11 cellular contexts compared by ENCODE assay signal in genomic region chr2:43032248-43032893, GRCh38.
DNase-seq lines count a peak whose midpoint lies in the region; ATAC-seq and TF ChIP-seq lines count a peak whose summit lies in the region.
"Had no signal": no experiment of that assay in that cellular context is flagged by ENCODE, and none has a peak within 500 bp of the region (broad histone marks: within the 10 kb centered on the region; RNA-seq: fewer than 3 reads in every experiment).

No MANE protein-coding gene starts in this region.

- no peak for ATAC-seq in activated naive CD8-positive, alpha-beta T cell treated with anti-CD3 and anti-CD28 coated beads, Interleukin-2, amount 10 ng/mL, durations not matched to agents 7 days and 5 days (ENCODE audit: low read depth)
- ATAC-seq in activated naive CD8-positive, alpha-beta T cell treated with anti-CD3 and anti-CD28 coated beads, Interleukin-2, amount 50 U/mL, for 24 hours, result no peak
- ATAC-seq in gastroesophageal sphincter (peak; percentile 84), HG03280 (IDR thresholded peaks at IDR 0.05; ENCODE audit: unreplicated experiment) (no peak)

- no peaks in the 10 kb centered on the region for H3K9me2 ChIP-seq in SK-N-SH

- no peak for TF ChIP-seq POLR2A in gastroesophageal sphincter (IDR thresholded peaks at IDR 0.05)
- peak in 1 of 2 donors; percentile 18 for TF ChIP-seq POLR2A in uterus (IDR thresholded peaks at IDR 0.05)

- 49 to 57% methylated on average over 2 to 8 of the region's 14 CpGs for WGBS in gastroesophageal sphincter (ENCODE audit: low coverage in 1 of 2), 2 donors
- WGBS in SK-N-SH (ENCODE audit: low lambda C conversion rate), result 82% methylated on average over 14 of the region's 14 CpGs

- POLR2A ChIA-PET in activated naive CD8-positive, alpha-beta T cell treated with anti-CD3 and anti-CD28 coated beads, Interleukin-2, amount 10 ng/mL, durations not matched to agents 7 days and 5 days (lab: Charles Lee), result interaction anchor here (0.7 kb wide), 1 partner anchor 1192 kb away, joined by 4 read pairs; no protein-coding TSS in a partner anchor
- POLR2A ChIA-PET in SK-N-SH (lab: Yijun Ruan, JAX), result no interaction called here

- peak overlapping the region; percentile 48 for H3K4me3 Mint-ChIP-seq in activated naive CD8-positive, alpha-beta T cell treated with anti-CD3 and anti-CD28 coated beads, Interleukin-2, amount 10 ng/mL, durations not matched to agents 7 days and 5 days
- H3K4me3 Mint-ChIP-seq in activated naive CD8-positive, alpha-beta T cell treated with anti-CD3 and anti-CD28 coated beads, Interleukin-2, amount 50 U/mL, for 24 hours, result no peak overlapping the region
- no peak overlapping the region for H3K4me3 Mint-ChIP-seq in nephron

- no peak overlapping the region for H3K9ac ChIP-seq in SK-N-SH
- H3K9ac ChIP-seq: KMS-11 had no signal

- intact Hi-C loops in uterus (cut with DNase I; ENCODE audit: low total_unique reads), result no loop called here

- TF ChIP-seq EP300 in gastroesophageal sphincter (IDR thresholded peaks at IDR 0.05) (no peak), SK-N-SH (IDR thresholded peaks at IDR 0.05; ENCODE audit: borderline replicate concordance in 1 of 2, low read depth in 1 of 2, low read length in 1 of 2) (no peak)

- H3K79me2 ChIP-seq in SK-N-SH (ENCODE audit: insufficient read depth), result no peaks in the 10 kb centered on the region

- no peak overlapping the region for H3K4me2 ChIP-seq in SK-N-SH
- H3K4me2 ChIP-seq: KMS-11 had no signal

- no peaks in the 10 kb centered on the region for H3K27me3 ChIP-seq in gastroesophageal sphincter
- H3K27me3 ChIP-seq in uterus, result no peaks in the 10 kb centered on the region
- no peaks in the 10 kb centered on the region for H3K27me3 ChIP-seq in SK-N-SH (ENCODE audit: insufficient read depth)

- no peaks in the 10 kb centered on the region for H4K20me1 ChIP-seq in SK-N-SH (ENCODE audit: insufficient read depth)

- TF ChIP-seq RAD21 in SK-N-SH (IDR thresholded peaks at IDR 0.05; ENCODE audit: low read length), result no peak

- no peak overlapping the region for H3K4me3 ChIP-seq in gastroesophageal sphincter
- no peak overlapping the region for H3K4me3 ChIP-seq in uterus
- H3K4me3 ChIP-seq in SK-N-SH (ENCODE audit: low read depth in 2 of 2, low read length in 1 of 2), result no peak overlapping the region

- H3K27ac Mint-ChIP-seq in activated naive CD8-positive, alpha-beta T cell treated with anti-CD3 and anti-CD28 coated beads, Interleukin-2, amount 10 ng/mL, durations not matched to agents 7 days and 5 days, result no peak overlapping the region
- no peak overlapping the region for H3K27ac Mint-ChIP-seq in activated naive CD8-positive, alpha-beta T cell treated with anti-CD3 and anti-CD28 coated beads, Interleukin-2, amount 50 U/mL, for 24 hours
- peak overlapping the region; percentile 53 to 89 (median 79) for H3K27ac Mint-ChIP-seq in nephron

- TF ChIP-seq CTCF in gastroesophageal sphincter (IDR thresholded peaks at IDR 0.05) (no peak), nephron (IDR thresholded peaks at IDR 0.05; ENCODE audit: unreplicated experiment in 3 of 3) (no peak), uterus (IDR thresholded peaks at IDR 0.05) (no peak), SK-N-SH (IDR thresholded peaks at IDR 0.05) (no peak)

- peaks cover 0 to 19% (median 13%) of the 10 kb centered on the region in 3 donors for H3K4me1 ChIP-seq in gastroesophageal sphincter
- H3K4me1 ChIP-seq in uterus, result peaks cover 0 to 11% of the 10 kb centered on the region in 2 donors
- H3K4me1 ChIP-seq in SK-N-SH (ENCODE audit: control insufficient read depth in 1 of 2, insufficient read depth in 2 of 2, low read depth in 1 of 2, low read length in 1 of 2), result peaks cover 0 to 12% of the 10 kb centered on the region in 2 experiments; a peak in 1 of 4 replicates

- H3K9me3 ChIP-seq in gastroesophageal sphincter (no peaks in the 10 kb centered on the region), uterus (no peaks in the 10 kb centered on the region), SK-N-SH (no peaks in the 10 kb centered on the region)

- no peaks in the 10 kb centered on the region for H3K9me3 Mint-ChIP-seq in activated naive CD8-positive, alpha-beta T cell treated with anti-CD3 and anti-CD28 coated beads, Interleukin-2, amount 10 ng/mL, durations not matched to agents 7 days and 5 days
- no peaks in the 10 kb centered on the region for H3K9me3 Mint-ChIP-seq in activated naive CD8-positive, alpha-beta T cell treated with anti-CD3 and anti-CD28 coated beads, Interleukin-2, amount 50 U/mL, for 24 hours
- H3K9me3 Mint-ChIP-seq in nephron, result no peaks in the 10 kb centered on the region

- H3K36me3 Mint-ChIP-seq in activated naive CD8-positive, alpha-beta T cell treated with anti-CD3 and anti-CD28 coated beads, Interleukin-2, amount 10 ng/mL, durations not matched to agents 7 days and 5 days, result no peaks in the 10 kb centered on the region
- H3K36me3 Mint-ChIP-seq in activated naive CD8-positive, alpha-beta T cell treated with anti-CD3 and anti-CD28 coated beads, Interleukin-2, amount 50 U/mL, for 24 hours (ENCODE audit: low read depth), result no peaks in the 10 kb centered on the region
- H3K36me3 Mint-ChIP-seq in nephron (ENCODE audit: low read depth), result no peaks in the 10 kb centered on the region

- DNase-seq in activated naive CD8-positive, alpha-beta T cell treated with anti-CD3 and anti-CD28 coated beads, Interleukin-2, amount 10 ng/mL, durations not matched to agents 7 days and 5 days, result no peak
- DNase-seq in activated naive CD8-positive, alpha-beta T cell treated with anti-CD3 and anti-CD28 coated beads, Interleukin-2, amount 50 U/mL, for 24 hours, result no peak
- DNase-seq in uterus, result peak; percentile 84 to 87
- DNase-seq in activated CD4-positive, alpha-beta T cell treated with anti-CD3 and anti-CD28 coated beads for 1 hour, result no peak
- DNase-seq in SK-N-SH, result no peak
- DNase-seq: activated CD8-positive, alpha-beta memory T cell treated with anti-CD3 and anti-CD28 coated beads, Interleukin-2, amount 50 U/mL, for 48 hours; cortex of kidney had no signal

- H3K4me1 Mint-ChIP-seq in activated naive CD8-positive, alpha-beta T cell treated with anti-CD3 and anti-CD28 coated beads, Interleukin-2, amount 10 ng/mL, durations not matched to agents 7 days and 5 days, result peaks cover 5% of the 10 kb centered on the region
- H3K4me1 Mint-ChIP-seq in activated naive CD8-positive, alpha-beta T cell treated with anti-CD3 and anti-CD28 coated beads, Interleukin-2, amount 50 U/mL, for 24 hours, result peaks cover 13% of the 10 kb centered on the region
- peaks cover 64% of the 10 kb centered on the region for H3K4me1 Mint-ChIP-seq in nephron

- H2AFZ ChIP-seq in SK-N-SH (ENCODE audit: low read depth), result no peak overlapping the region

- H3K27ac ChIP-seq in gastroesophageal sphincter (peak overlapping the region in 3 of 4 donors; percentile 68 to 81 (median 72)), uterus (peak overlapping the region; percentile 88 to 90), SK-N-SH (ENCODE audit: low read depth in 2 of 2, low read length in 1 of 2) (no peak overlapping the region)
- H3K27ac ChIP-seq: KMS-11 had no signal

- H3K36me3 ChIP-seq in gastroesophageal sphincter (no peaks in the 10 kb centered on the region), uterus (no peaks in the 10 kb centered on the region), SK-N-SH (replicated peaks in 1 of 2; ENCODE audit: control insufficient read depth in 1 of 2, insufficient read depth in 2 of 2, low read length in 1 of 2) (no peaks in the 10 kb centered on the region)

- peaks cover 2% of the 10 kb centered on the region for H3F3A ChIP-seq in SK-N-SH (replicated peaks; ENCODE audit: insufficient read depth)

- CTCF ChIA-PET in SK-N-SH (lab: Yijun Ruan, JAX), result interaction anchor here (0.6 to 2.3 kb wide), 9 partner anchors 8 to 452 kb away, joined by 3 to 11 read pairs (median 6); no protein-coding TSS in a partner anchor

- H3K27me3 Mint-ChIP-seq in activated naive CD8-positive, alpha-beta T cell treated with anti-CD3 and anti-CD28 coated beads, Interleukin-2, amount 10 ng/mL, durations not matched to agents 7 days and 5 days, result no peaks in the 10 kb centered on the region
- no peaks in the 10 kb centered on the region for H3K27me3 Mint-ChIP-seq in activated naive CD8-positive, alpha-beta T cell treated with anti-CD3 and anti-CD28 coated beads, Interleukin-2, amount 50 U/mL, for 24 hours
- H3K27me3 Mint-ChIP-seq in nephron (ENCODE audit: low read depth), result peaks cover under 1% of the 10 kb centered on the region

TF ChIP-seq in SK-N-SH, 30 proteins besides CTCF, POLR2A, EP300 and RAD21:
- no peak for TF ChIP-seq USF1 (IDR thresholded peaks at IDR 0.05; ENCODE audit: borderline replicate concordance, low read depth)
- TF ChIP-seq, protein P1, sequence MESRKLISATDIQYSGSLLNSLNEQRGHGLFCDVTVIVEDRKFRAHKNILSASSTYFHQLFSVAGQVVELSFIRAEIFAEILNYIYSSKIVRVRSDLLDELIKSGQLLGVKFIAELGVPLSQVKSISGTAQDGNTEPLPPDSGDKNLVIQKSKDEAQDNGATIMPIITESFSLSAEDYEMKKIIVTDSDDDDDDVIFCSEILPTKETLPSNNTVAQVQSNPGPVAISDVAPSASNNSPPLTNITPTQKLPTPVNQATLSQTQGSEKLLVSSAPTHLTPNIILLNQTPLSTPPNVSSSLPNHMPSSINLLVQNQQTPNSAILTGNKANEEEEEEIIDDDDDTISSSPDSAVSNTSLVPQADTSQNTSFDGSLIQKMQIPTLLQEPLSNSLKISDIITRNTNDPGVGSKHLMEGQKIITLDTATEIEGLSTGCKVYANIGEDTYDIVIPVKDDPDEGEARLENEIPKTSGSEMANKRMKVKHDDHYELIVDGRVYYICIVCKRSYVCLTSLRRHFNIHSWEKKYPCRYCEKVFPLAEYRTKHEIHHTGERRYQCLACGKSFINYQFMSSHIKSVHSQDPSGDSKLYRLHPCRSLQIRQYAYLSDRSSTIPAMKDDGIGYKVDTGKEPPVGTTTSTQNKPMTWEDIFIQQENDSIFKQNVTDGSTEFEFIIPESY (IDR thresholded peaks at IDR 0.05; ENCODE audit: borderline replicate concordance, low read depth), result no peak
- TF ChIP-seq CHD2 (IDR thresholded peaks at IDR 0.05; ENCODE audit: low read length, partially characterized antibody), result no peak
TF ChIP-seq in SK-N-SH: peak in this region for 0.

Comparison
In these comparisons a context has a peak if more than half of its experiments do, and no peak if none do; other contexts are left out.
1. DNase-seq: peak in uterus (2 of 2); none in activated naive CD8-positive, alpha-beta T cell treated with anti-CD3 and anti-CD28 coated beads, Interleukin-2, amount 10 ng/mL, durations not matched to agents 7 days and 5 days (single experiment), activated naive CD8-positive, alpha-beta T cell treated with anti-CD3 and anti-CD28 coated beads, Interleukin-2, amount 50 U/mL, for 24 hours (single experiment), activated CD4-positive, alpha-beta T cell treated with anti-CD3 and anti-CD28 coated beads for 1 hour (single experiment) and SK-N-SH (single experiment).
2. H3K27ac Mint-ChIP-seq: peak in nephron (3 of 3); none in activated naive CD8-positive, alpha-beta T cell treated with anti-CD3 and anti-CD28 coated beads, Interleukin-2, amount 10 ng/mL, durations not matched to agents 7 days and 5 days (single experiment) and activated naive CD8-positive, alpha-beta T cell treated with anti-CD3 and anti-CD28 coated beads, Interleukin-2, amount 50 U/mL, for 24 hours (single experiment).
3. H3K27ac ChIP-seq: peak in gastroesophageal sphincter (3 of 4) and uterus (2 of 2); none in SK-N-SH (0 of 2).